Comparison of ENCODE assay signal across 8 cellular contexts in genomic region chr11:47378011-47378835, GRCh38. TPM values are rescaled to one million over a fixed set of nuclear protein-coding genes. Genes with fewer than 3 reads are reported as not detected.
DNase-seq lines count a peak whose midpoint lies in the region; ATAC-seq and TF ChIP-seq lines count a peak whose summit lies in the region.

Gene SPI1 (minus strand): TSS chr11:47378547. CDS start chr11:47378353, 194 bp downstream.

- peak; percentile 81 for ATAC-seq in GM21515 (IDR thresholded peaks at IDR 0.05; ENCODE audit: unreplicated experiment)
- peak; percentile 53 for ATAC-seq in effector memory CD8-positive, alpha-beta T cell (replicated peaks)
- ATAC-seq in psoas muscle = peak in 1 of 4 donors; percentile 15

- no peaks in the 10 kb centered on the region for H3K9me3 Mint-ChIP-seq in effector memory CD8-positive, alpha-beta T cell

- no peak within 1 kb of the TSS for H3K27ac Mint-ChIP-seq in effector memory CD8-positive, alpha-beta T cell

- no peaks in the 10 kb centered on the region for H3K9me3 ChIP-seq in psoas muscle

- no peaks in the 10 kb centered on the region for H3K27me3 Mint-ChIP-seq in effector memory CD8-positive, alpha-beta T cell

- H3K36me3 ChIP-seq in GM06990 (ENCODE audit: control insufficient read depth, insufficient read depth, low read length) (peaks cover 6% of the 10 kb centered on the region), psoas muscle (ENCODE audit: insufficient read depth in 1 of 2, low read depth in 1 of 2) (no peaks in the 10 kb centered on the region)

- intact Hi-C loops in psoas muscle (cut with DNase I) = no loop called here

- DNase-seq in GM06990 (ENCODE audit: extremely low read depth, insufficient read length) (peak; percentile 82), HUDEP-2 (lab: John Stamatoyannopoulos, UW; ENCODE audit: unreplicated experiment in 76 of 76) (peak in 73 of 76 experiments; percentile 37 to 91 (median 76)), psoas muscle (peak; percentile 50 to 77), NCI-H1105 (lab: John Stamatoyannopoulos, UW) (no peak), T-helper 1 cell (no peak)
- DNase-seq in effector memory CD8-positive, alpha-beta T cell = no peak
- DNase-seq in stimulated activated CD4-positive, alpha-beta T cell treated with anti-CD3 and anti-CD28 coated beads, Interleukin-2, amount 100 ng/mL, for 24 hours = no peak

- peak within 1 kb of the TSS; percentile 23 for H3K27ac ChIP-seq in psoas muscle

- H3K4me1 Mint-ChIP-seq in effector memory CD8-positive, alpha-beta T cell (ENCODE audit: low read depth in 2 of 2) = no peaks in the 10 kb centered on the region

- H3K27me3 ChIP-seq in GM06990 (replicated peaks; ENCODE audit: control insufficient read depth, insufficient read depth, low read length) (no peaks in the 10 kb centered on the region), psoas muscle (ENCODE audit: insufficient read depth in 3 of 3, low read length in 2 of 3) (no peaks in the 10 kb centered on the region)

- no peaks in the 10 kb centered on the region for H3K36me3 Mint-ChIP-seq in effector memory CD8-positive, alpha-beta T cell (ENCODE audit: insufficient read depth)

- H3K4me3 Mint-ChIP-seq in effector memory CD8-positive, alpha-beta T cell = peak within 1 kb of the TSS in 1 of 2 donors; percentile 44

- no peaks in the 10 kb centered on the region for H3K4me1 ChIP-seq in psoas muscle

- WGBS in psoas muscle, 3 donors = 68 to 76% (median 68%) methylated on average over 30 to 31 of the region's 31 CpGs

- no peak for TF ChIP-seq CTCF in GM06990 (IDR thresholded peaks at IDR 0.05; ENCODE audit: insufficient read depth, low read length, poor library complexity, severe bottlenecking)
- TF ChIP-seq CTCF in psoas muscle (IDR thresholded peaks at IDR 0.05) = no peak

- H3K4me3 ChIP-seq in GM06990 (replicated peaks; ENCODE audit: low read depth, low read length) (peak within 1 kb of the TSS; percentile 82), psoas muscle (peak within 1 kb of the TSS; percentile 43)

RNA-seq across cellular contexts. Expression of gene SPI1, which starts in this region (rescaled TPM):
- 1 to 10 TPM; 3.6 to 8.3 (median 5.6) TPM for total RNA-seq in psoas muscle
- polyA plus RNA-seq in psoas muscle = 1 to 10 TPM; 1.6 to 3.5 (median 3.1) TPM

Comparison
In these comparisons a context has a peak if more than half of its experiments do, and no peak if none do; other contexts are left out.
1. DNase-seq: peak in GM06990 (single experiment), HUDEP-2 (73 of 76) and psoas muscle (2 of 2); none in effector memory CD8-positive, alpha-beta T cell (0 of 3), stimulated activated CD4-positive, alpha-beta T cell treated with anti-CD3 and anti-CD28 coated beads, Interleukin-2, amount 100 ng/mL, for 24 hours (0 of 2), NCI-H1105 (single experiment) and T-helper 1 cell (0 of 5).